ENCODE assay signal across 11 cellular contexts in the genomic region with DNA sequence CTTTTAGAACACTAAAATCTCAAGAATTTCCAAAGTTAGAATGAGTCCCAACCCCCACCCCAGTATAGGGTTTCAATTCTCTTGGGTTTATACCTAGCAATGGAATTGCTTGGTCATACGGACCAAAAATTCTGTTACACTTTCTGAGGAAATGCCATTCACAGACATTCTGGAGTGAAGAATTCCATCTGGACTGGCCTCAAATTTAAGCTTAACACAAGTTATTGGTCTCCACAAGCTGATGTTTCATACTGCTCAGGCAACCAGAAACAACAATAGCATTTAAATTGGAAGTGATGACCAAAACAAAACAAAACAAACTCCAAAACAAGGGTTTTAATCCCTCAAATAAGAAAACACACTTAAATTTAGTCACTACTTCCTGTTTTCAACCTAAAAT. TPM values are rescaled to one million over a fixed set of nuclear protein-coding genes. Genes with fewer than 3 reads are reported as not detected.
"Had no signal": no experiment of that assay in that cellular context is flagged by ENCODE, and none has a peak within 500 bp of the region (broad histone marks: within the 10 kb centered on the region; RNA-seq: fewer than 3 reads in every experiment).

No MANE protein-coding gene starts in this region.

- H3K4me3 ChIP-seq: adrenal gland, right atrium auricular region had no signal

- DNase-seq: activated CD4-positive, alpha-beta T cell treated with anti-CD3 and anti-CD28 coated beads, Interleukin-2, amount 10 ng/mL, durations not matched to agents 24 days and 14 days; activated CD8-positive, alpha-beta memory T cell treated with anti-CD3 and anti-CD28 coated beads for 24 hours; activated naive CD4-positive, alpha-beta T cell treated with anti-CD3 and anti-CD28 coated beads, Interleukin-2, amount 10 ng/mL, durations not matched to agents 7 days and 5 days; adrenal gland; brain microvascular endothelial cell; kidney glomerular epithelial cell; midbrain; naive B cell had no signal

- H3K27me3 ChIP-seq: adrenal gland, brain microvascular endothelial cell, right atrium auricular region had no signal

- H3K9me3 ChIP-seq: adrenal gland, right atrium auricular region, tibial nerve had no signal

- H3K36me3 ChIP-seq: adrenal gland, brain microvascular endothelial cell, right atrium auricular region, tibial nerve had no signal

- H3K27ac ChIP-seq: adrenal gland, brain microvascular endothelial cell, right atrium auricular region had no signal

- H3K4me1 ChIP-seq: adrenal gland had no signal

RNA-seq across cellular contexts. Expression of a gene that starts 51.1 kb away (rescaled TPM):
- total RNA-seq: activated T-helper 17 cell treated with anti-CD3 and anti-CD28 coated beads, Interleukin-2, amount 50 U/mL, for 72 hours had no signal
